ENCODE assay signal across 14 cellular contexts in genomic region chr17:78226752-78227454, GRCh38. TPM values are rescaled to one million over a fixed set of nuclear protein-coding genes. Genes with fewer than 3 reads are reported as not detected.
DNase-seq lines count a peak whose midpoint lies in the region; ATAC-seq, FAIRE-seq and TF ChIP-seq lines count a peak whose summit lies in the region.
"Had no signal": no experiment of that assay in that cellular context is flagged by ENCODE, and none has a peak within 500 bp of the region (broad histone marks: within the 10 kb centered on the region; RNA-seq: fewer than 3 reads in every experiment).

No MANE protein-coding gene starts in this region.

- no peak overlapping the region for H3K27ac Mint-ChIP-seq in activated CD4-positive, alpha-beta T cell treated with anti-CD3 and anti-CD28 coated beads for 36 hours
- H3K27ac Mint-ChIP-seq: activated T-helper 1 cell treated with anti-CD3 and anti-CD28 coated beads, Interleukin-12 subunit alpha, Interleukin-12 subunit beta, Interleukin-2, Interleukin-4 antibody, amounts not matched to agents 30 ng/mL and 10 ng/mL and 1 ng/mL, durations not matched to agents 14 hours and 24 hours and 36 hours had no signal

- intact Hi-C loops in activated CD4-positive, alpha-beta T cell treated with anti-CD3 and anti-CD28 coated beads for 36 hours (cut with DNase I, micrococcal nuclease) = no loop called here
- intact Hi-C loops in dorsolateral prefrontal cortex (cut with DNase I) = no loop called here

- POLR2A ChIA-PET in activated CD4-positive, alpha-beta T cell treated with anti-CD3 and anti-CD28 coated beads for 36 hours (lab: Charles Lee) = interaction anchor here (0.8 kb wide), 1 partner anchor 55 kb away, joined by 4 read pairs; no protein-coding TSS in a partner anchor

- H3K4me3 Mint-ChIP-seq in activated CD4-positive, alpha-beta T cell treated with anti-CD3 and anti-CD28 coated beads for 36 hours = no peak overlapping the region
- H3K4me3 Mint-ChIP-seq: activated T-helper 1 cell treated with anti-CD3 and anti-CD28 coated beads, Interleukin-12 subunit alpha, Interleukin-12 subunit beta, Interleukin-2, Interleukin-4 antibody, amounts not matched to agents 30 ng/mL and 10 ng/mL and 1 ng/mL, durations not matched to agents 14 hours and 24 hours and 36 hours; naive B cell had no signal

- FAIRE-seq in small intestine (lab: Jason Lieb, UNC) = no peak

- CTCF ChIA-PET in activated CD4-positive, alpha-beta T cell treated with anti-CD3 and anti-CD28 coated beads for 36 hours (lab: Charles Lee) = interaction anchor here (0.6 to 3.8 kb wide), 6 partner anchors 24 to 1131 kb away, joined by 3 to 14 read pairs (median 3); no protein-coding TSS in a partner anchor

- no peaks in the 10 kb centered on the region for H3K9me3 Mint-ChIP-seq in activated CD4-positive, alpha-beta T cell treated with anti-CD3 and anti-CD28 coated beads for 36 hours (ENCODE audit: low read depth)
- H3K9me3 Mint-ChIP-seq: activated T-helper 1 cell treated with anti-CD3 and anti-CD28 coated beads, Interleukin-12 subunit alpha, Interleukin-12 subunit beta, Interleukin-2, Interleukin-4 antibody, amounts not matched to agents 30 ng/mL and 10 ng/mL and 1 ng/mL, durations not matched to agents 14 hours and 24 hours and 36 hours; naive B cell had no signal

- 19 to 54% (median 40%) methylated on average over 21 of the region's 21 CpGs for WGBS in small intestine, 3 donors

- DNase-seq in activated CD4-positive, alpha-beta T cell treated with anti-CD3 and anti-CD28 coated beads for 36 hours = peak; percentile 32
- DNase-seq in activated CD4-positive, alpha-beta T cell treated with anti-CD3 and anti-CD28 coated beads for 1 hour = no peak
- DNase-seq in NCI-H510A treated with DMSO at 0.1 percent for 48 hours (lab: John Stamatoyannopoulos, UW) = peak; percentile 49
- DNase-seq in dorsolateral prefrontal cortex = no peak
- DNase-seq in small intestine = peak; percentile 28
- no peak for DNase-seq in GM19240 (ENCODE audit: insufficient read length, low spot score)
- DNase-seq: naive B cell, NCI-H1436 treated with DMSO at 0.1 percent for 48 hours, right lobe of liver had no signal

- H3K36me3 Mint-ChIP-seq in activated CD4-positive, alpha-beta T cell treated with anti-CD3 and anti-CD28 coated beads for 36 hours (ENCODE audit: low read depth) = peaks cover 19% of the 10 kb centered on the region
- H3K36me3 Mint-ChIP-seq: naive B cell had no signal

- H3K4me1 ChIP-seq in small intestine (ENCODE audit: control insufficient read depth in 2 of 2, insufficient read depth in 1 of 2, low read depth in 1 of 2, low read length in 1 of 2) = no peaks in the 10 kb centered on the region
- H3K4me1 ChIP-seq: right lobe of liver had no signal

- no peaks in the 10 kb centered on the region for H3K36me3 ChIP-seq in small intestine (ENCODE audit: control insufficient read depth in 2 of 2, insufficient read depth in 2 of 2, low read length in 2 of 2)
- H3K36me3 ChIP-seq: right lobe of liver had no signal

- H3K4me3 ChIP-seq in dorsolateral prefrontal cortex = no peak overlapping the region
- H3K4me3 ChIP-seq in small intestine (ENCODE audit: low read depth in 1 of 2, low read length in 2 of 2) = no peak overlapping the region
- H3K4me3 ChIP-seq: right lobe of liver had no signal

- H3K4me1 Mint-ChIP-seq in activated CD4-positive, alpha-beta T cell treated with anti-CD3 and anti-CD28 coated beads for 36 hours = peaks cover 7% of the 10 kb centered on the region

- H3K27me3 ChIP-seq in dorsolateral prefrontal cortex (peaks cover 0 to 14% (median 3%) of the 10 kb centered on the region in 45 donors), small intestine (ENCODE audit: control insufficient read depth in 2 of 2, insufficient read depth in 2 of 2, low read length in 2 of 2) (peaks cover 0 to 14% of the 10 kb centered on the region in 2 donors)

- TF ChIP-seq CTCF in dorsolateral prefrontal cortex (IDR thresholded peaks at IDR 0.05 in 54 of 56, conservative IDR thresholded peaks at IDR 0.05 in 2 of 56; ENCODE audit: low read depth in 1 of 56, partially characterized antibody in 56 of 56) = no peak

- peak; percentile 48 for ATAC-seq in activated CD4-positive, alpha-beta T cell treated with anti-CD3 and anti-CD28 coated beads for 36 hours
- ATAC-seq in HG03342 (IDR thresholded peaks at IDR 0.05; ENCODE audit: unreplicated experiment) = no peak
- ATAC-seq in HG03039 (IDR thresholded peaks at IDR 0.05; ENCODE audit: unreplicated experiment) = no peak

- no peaks in the 10 kb centered on the region for H3K9me3 ChIP-seq in small intestine (ENCODE audit: control insufficient read depth, low read depth)
- H3K9me3 ChIP-seq: right lobe of liver had no signal

- peaks cover 12% of the 10 kb centered on the region for H3K27me3 Mint-ChIP-seq in activated CD4-positive, alpha-beta T cell treated with anti-CD3 and anti-CD28 coated beads for 36 hours

- peak overlapping the region; percentile 68 to 100 (median 97) for H3K27ac ChIP-seq in dorsolateral prefrontal cortex
- no peak overlapping the region for H3K27ac ChIP-seq in small intestine (ENCODE audit: low read depth in 1 of 2, low read length in 1 of 2)
- H3K27ac ChIP-seq: right lobe of liver had no signal

RNA-seq across cellular contexts. Expression of gene TMEM235, which starts 4.5 kb away (rescaled TPM):
- not detected for total RNA-seq in activated CD4-positive, alpha-beta T cell treated with anti-CD3 and anti-CD28 coated beads for 36 hours
- 100 to 1,000 TPM in 1 of 120 experiments, 10 to 100 TPM in 97, 1 to 10 TPM in 22; 2.9 to 101 (median 20.6) TPM for total RNA-seq in dorsolateral prefrontal cortex
- not detected for polyA plus RNA-seq in small intestine
- total RNA-seq: activated T-helper 1 cell treated with anti-CD3 and anti-CD28 coated beads, Interleukin-12 subunit alpha, Interleukin-12 subunit beta, Interleukin-2, Interleukin-4 antibody, amounts not matched to agents 30 ng/mL and 10 ng/mL and 1 ng/mL, durations not matched to agents 14 hours and 24 hours and 36 hours; cardiac septum; G401; right lobe of liver had no signal

RNA-seq across cellular contexts. Expression of gene BIRC5, which starts 12.8 kb away (rescaled TPM):
- 100 to 1,000 TPM; 100 to 107 TPM for total RNA-seq in activated CD4-positive, alpha-beta T cell treated with anti-CD3 and anti-CD28 coated beads for 36 hours
- total RNA-seq in dorsolateral prefrontal cortex = 1 to 10 TPM in 29 of 120 experiments, under 1 TPM in 66, not detected in 25; 0.16 to 2.8 (median 0.68) TPM
- 10 to 100 TPM in 1 of 3 donors, 1 to 10 TPM in 2; 2.2 to 40.6 (median 4.0) TPM for polyA plus RNA-seq in small intestine

RNA-seq across cellular contexts. Expression of gene AFMID, which starts 39.7 kb away (rescaled TPM):
- 10 to 100 TPM; 26.3 to 26.7 TPM for total RNA-seq in activated CD4-positive, alpha-beta T cell treated with anti-CD3 and anti-CD28 coated beads for 36 hours
- total RNA-seq in dorsolateral prefrontal cortex = 100 to 1,000 TPM in 13 of 120 experiments, 10 to 100 TPM in 107; 32.6 to 162 (median 68.4) TPM
- 10 to 100 TPM; 24.0 to 45.2 (median 32.2) TPM for polyA plus RNA-seq in small intestine

RNA-seq across cellular contexts. Expression of gene TK1, which starts 40.1 kb away (rescaled TPM):
- 100 to 1,000 TPM; 157 to 195 TPM for total RNA-seq in activated CD4-positive, alpha-beta T cell treated with anti-CD3 and anti-CD28 coated beads for 36 hours
- total RNA-seq in dorsolateral prefrontal cortex = 1 to 10 TPM in 109 of 120 experiments, under 1 TPM in 11; 0.55 to 5.6 (median 1.9) TPM
- 10 to 100 TPM in 2 of 3 donors, 1 to 10 TPM in 1; 6.9 to 60.6 (median 11.6) TPM for polyA plus RNA-seq in small intestine

RNA-seq across cellular contexts. Expression of gene SYNGR2, which starts 58.5 kb away (rescaled TPM):
- total RNA-seq in activated CD4-positive, alpha-beta T cell treated with anti-CD3 and anti-CD28 coated beads for 36 hours = 10 to 100 TPM; 79.1 to 89.2 TPM
- 100 to 1,000 TPM in 3 of 120 experiments, 10 to 100 TPM in 117; 19.6 to 122 (median 45.6) TPM for total RNA-seq in dorsolateral prefrontal cortex
- polyA plus RNA-seq in small intestine = 100 to 1,000 TPM in 1 of 3 donors, 10 to 100 TPM in 2; 46.5 to 187 (median 73.0) TPM

Comparison
In these comparisons a context has a peak if more than half of its experiments do, and no peak if none do; other contexts are left out.
1. DNase-seq: peak in activated CD4-positive, alpha-beta T cell treated with anti-CD3 and anti-CD28 coated beads for 36 hours (single experiment), NCI-H510A treated with DMSO at 0.1 percent for 48 hours (single experiment) and small intestine (single experiment); none in activated CD4-positive, alpha-beta T cell treated with anti-CD3 and anti-CD28 coated beads for 1 hour (single experiment), dorsolateral prefrontal cortex (0 of 10) and GM19240 (single experiment).
2. H3K27ac ChIP-seq: peak in dorsolateral prefrontal cortex (59 of 59); none in small intestine (0 of 2).
3. RNA of gene BIRC5, which starts 12.8 kb away (total RNA-seq): 100 to 107 TPM in activated CD4-positive, alpha-beta T cell treated with anti-CD3 and anti-CD28 coated beads for 36 hours; 0.16 to 2.8 TPM in dorsolateral prefrontal cortex; every median in the first group is over 10 times any median in the second.